In the genomic region with DNA sequence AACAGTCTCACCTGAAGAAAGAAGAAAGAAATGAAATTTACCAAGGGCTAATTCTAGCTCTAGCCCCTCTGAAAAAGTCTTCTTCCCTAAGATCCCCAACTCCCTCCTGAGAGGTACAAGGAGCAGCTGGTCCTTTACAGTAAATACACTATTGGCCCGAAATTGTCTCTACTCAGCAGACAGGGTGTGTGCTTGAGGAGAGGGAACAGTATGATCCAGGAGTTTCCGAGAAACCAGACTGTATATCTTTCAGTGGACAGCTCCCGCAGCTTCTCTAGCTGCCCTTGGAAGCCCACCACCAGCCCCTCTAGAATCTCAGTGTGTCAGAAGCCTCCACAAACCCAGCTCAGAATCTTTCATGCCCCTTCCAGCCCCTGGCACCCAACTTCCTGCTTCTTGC, we compare ENCODE assay signal across 18 cellular contexts. TPM values are rescaled to one million over a fixed set of nuclear protein-coding genes. Genes with fewer than 3 reads are reported as not detected.
DNase-seq lines count a peak whose midpoint lies in the region; ATAC-seq and TF ChIP-seq lines count a peak whose summit lies in the region.
"Had no signal": no experiment of that assay in that cellular context is flagged by ENCODE, and none has a peak within 500 bp of the region (broad histone marks: within the 10 kb centered on the region; RNA-seq: fewer than 3 reads in every experiment).

No MANE protein-coding gene starts in this region.

- H3K4me2 ChIP-seq in neuronal stem cell (ENCODE audit: insufficient read depth, low read length, poor library complexity, severe bottlenecking) = peak overlapping the region; percentile 38

- H3K27me3 Mint-ChIP-seq in endodermal cell (ENCODE audit: insufficient read depth) = no peaks in the 10 kb centered on the region
- no peaks in the 10 kb centered on the region for H3K27me3 Mint-ChIP-seq in mesothelial cell of epicardium (ENCODE audit: low read depth)
- H3K27me3 Mint-ChIP-seq: activated B cell treated with CpG ODN at 0.5 μM for 24 hours; stimulated activated memory B cell treated with anti-CD40 and anti-IgM and Interleukin-4, amounts not matched to agents 10 μg/mL and 1 μg/mL and 100 μg/mL, for 72 hours had no signal

- no peak overlapping the region for H3K9ac ChIP-seq in endodermal cell (ENCODE audit: extremely low read depth, low read length, poor library complexity, severe bottlenecking)
- H3K9ac ChIP-seq in neuronal stem cell (ENCODE audit: low read depth, low read length, poor library complexity) = no peak overlapping the region

- H3K4me3 ChIP-seq in endodermal cell (ENCODE audit: low read length) (no peak overlapping the region), neuronal stem cell (ENCODE audit: low read length in 2 of 2) (no peak overlapping the region)

- H4K91ac ChIP-seq in neuronal stem cell (ENCODE audit: low read depth, low read length, poor library complexity) = no peak overlapping the region

- no peaks in the 10 kb centered on the region for H3K9me3 Mint-ChIP-seq in endodermal cell
- no peaks in the 10 kb centered on the region for H3K9me3 Mint-ChIP-seq in mesothelial cell of epicardium
- H3K9me3 Mint-ChIP-seq: activated B cell treated with CpG ODN at 0.5 μM for 24 hours; activated naive CD4-positive, alpha-beta T cell treated with anti-CD3 and anti-CD28 coated beads, Interleukin-2, amount 50 U/mL, for 72 hours; stimulated activated memory B cell treated with anti-CD40 and anti-IgM and Interleukin-4, amounts not matched to agents 10 μg/mL and 1 μg/mL and 100 μg/mL, for 72 hours had no signal

- no peak overlapping the region for H3K23ac ChIP-seq in neuronal stem cell (ENCODE audit: low read depth, low read length, poor library complexity)

- ATAC-seq in HG02588 (IDR thresholded peaks at IDR 0.05; ENCODE audit: unreplicated experiment) = no peak
- ATAC-seq: activated naive CD4-positive, alpha-beta T cell treated with anti-CD3 and anti-CD28 coated beads, Interleukin-2, amount 50 U/mL, for 72 hours; sciatic nerve; stimulated activated memory B cell treated with anti-CD40 and anti-IgM and Interleukin-4, amounts not matched to agents 10 μg/mL and 1 μg/mL and 100 μg/mL, for 72 hours had no signal

- H3K18ac ChIP-seq in neuronal stem cell (ENCODE audit: low read length) = peak overlapping the region; percentile 89

- H3K36me3 Mint-ChIP-seq in endodermal cell (ENCODE audit: low read depth) (peaks cover 1% of the 10 kb centered on the region), mesothelial cell of epicardium (no peaks in the 10 kb centered on the region)
- H3K36me3 Mint-ChIP-seq: activated naive CD4-positive, alpha-beta T cell treated with anti-CD3 and anti-CD28 coated beads, Interleukin-2, amount 50 U/mL, for 72 hours had no signal

- peak overlapping the region; percentile 91 for H3K27ac ChIP-seq in 22Rv1
- peak overlapping the region; percentile 85 for H3K27ac ChIP-seq in KOPT-K1 (ENCODE audit: low read depth, low read length, poor library complexity, severe bottlenecking)
- H3K27ac ChIP-seq in endodermal cell (ENCODE audit: low read depth, low read length) = peak overlapping the region; percentile 86
- peak overlapping the region; percentile 93 for H3K27ac ChIP-seq in neuronal stem cell (replicated peaks; ENCODE audit: low read length)

- peaks cover 5% of the 10 kb centered on the region; the same call in 1 of the 2 replicates for H3K36me3 ChIP-seq in KOPT-K1 (ENCODE audit: insufficient read depth, low read length)
- peaks cover 5% of the 10 kb centered on the region for H3K36me3 ChIP-seq in endodermal cell (ENCODE audit: control insufficient read depth, insufficient read depth, low read length)
- peaks cover 0 to 4% of the 10 kb centered on the region in 2 donors for H3K36me3 ChIP-seq in neuronal stem cell (replicated peaks in 1 of 2; ENCODE audit: control insufficient read depth in 2 of 2, insufficient read depth in 2 of 2, low read length in 2 of 2)

- H3K79me1 ChIP-seq in neuronal stem cell (ENCODE audit: low read depth, low read length) = no peaks in the 10 kb centered on the region

- no peak overlapping the region for H2AFZ ChIP-seq in neuronal stem cell (ENCODE audit: low read length)

- no peak for DNase-seq in endodermal cell
- no peak for DNase-seq in neuronal stem cell (ENCODE audit: low spot score)
- no peak for DNase-seq in hepatic stellate cell (ENCODE audit: low spot score)
- DNase-seq in T1000 (lab: John Stamatoyannopoulos, UW) = no peak
- no peak for DNase-seq in mesothelial cell of epicardium (ENCODE audit: low spot score in 2 of 2, unreplicated experiment in 2 of 2)
- DNase-seq: activated B cell treated with CpG ODN at 0.5 μM for 24 hours, DMS 273 treated with DMSO at 0.1 percent for 48 hours, KBM-7, NCI-H146 had no signal

- 87 to 94% methylated on average over 3 of the region's 3 CpGs for WGBS in endodermal cell (ENCODE audit: insufficient coverage in 1 of 2, insufficient read length in 1 of 2), 2 experiments
- no CpG with 5 or more reads among the region's 3 CpGs for WGBS in neuronal stem cell (ENCODE audit: extremely low coverage in 2 of 2, insufficient read length in 2 of 2, insufficient replicate concordance in 1 of 2), 2 donors

- H3K4ac ChIP-seq in neuronal stem cell (ENCODE audit: low read length) = no peak overlapping the region

- H3K9me3 ChIP-seq in KOPT-K1 (ENCODE audit: insufficient read depth, low read length, poor library complexity, severe bottlenecking) (no peaks in the 10 kb centered on the region), endodermal cell (ENCODE audit: control insufficient read depth, low read length) (no peaks in the 10 kb centered on the region), neuronal stem cell (replicated peaks in 1 of 2; ENCODE audit: control insufficient read depth in 2 of 2, insufficient read depth in 1 of 2, low read depth in 1 of 2, low read length in 2 of 2) (no peaks in the 10 kb centered on the region)

- no peak overlapping the region for H4K8ac ChIP-seq in neuronal stem cell (ENCODE audit: low read depth, low read length)

- peaks cover 39% of the 10 kb centered on the region for H3K4me1 ChIP-seq in endodermal cell (ENCODE audit: control insufficient read depth, insufficient read depth, low read length)
- H3K4me1 ChIP-seq in neuronal stem cell (ENCODE audit: control insufficient read depth in 2 of 2, insufficient read depth in 1 of 2, low read depth in 1 of 2, low read length in 2 of 2) = peaks cover 63 to 81% of the 10 kb centered on the region in 2 donors

- no peak overlapping the region for H3K14ac ChIP-seq in neuronal stem cell (ENCODE audit: low read length)

- H2BK15ac ChIP-seq in neuronal stem cell (ENCODE audit: low read length) = peak overlapping the region; percentile 59

- no peak for TF ChIP-seq CTCF in 22Rv1 (IDR thresholded peaks at IDR 0.05)
- no peak for TF ChIP-seq CTCF in endodermal cell (conservative IDR thresholded peaks at IDR 0.05)
- TF ChIP-seq CTCF in mesothelial cell of epicardium (IDR thresholded peaks at IDR 0.05; ENCODE audit: unreplicated experiment) = no peak

- no peak overlapping the region for H3K4me3 Mint-ChIP-seq in endodermal cell
- H3K4me3 Mint-ChIP-seq in mesothelial cell of epicardium = no peak overlapping the region
- H3K4me3 Mint-ChIP-seq: activated B cell treated with CpG ODN at 0.5 μM for 24 hours; stimulated activated memory B cell treated with anti-CD40 and anti-IgM and Interleukin-4, amounts not matched to agents 10 μg/mL and 1 μg/mL and 100 μg/mL, for 72 hours had no signal

- peak overlapping the region; percentile 31 for H2BK5ac ChIP-seq in neuronal stem cell (ENCODE audit: low read length)

- H3K27ac Mint-ChIP-seq in endodermal cell (peak overlapping the region; percentile 88), mesothelial cell of epicardium (no peak overlapping the region)

- peak overlapping the region; percentile 57 for H2BK120ac ChIP-seq in neuronal stem cell (ENCODE audit: low read depth, low read length)

- H3K27me3 ChIP-seq in endodermal cell (ENCODE audit: control insufficient read depth, insufficient read depth, low read length, poor library complexity, severe bottlenecking) = no peaks in the 10 kb centered on the region
- H3K27me3 ChIP-seq in neuronal stem cell (ENCODE audit: control insufficient read depth in 3 of 3, insufficient read depth in 3 of 3, low read depth in 1 of 3, low read length in 3 of 3) = no peaks in the 10 kb centered on the region

- H2AK5ac ChIP-seq in neuronal stem cell (ENCODE audit: low read depth, low read length) = peak overlapping the region; percentile 77

- H2BK12ac ChIP-seq in neuronal stem cell (ENCODE audit: low read length) = no peak overlapping the region

- H3K4me1 Mint-ChIP-seq in endodermal cell = peaks cover 38% of the 10 kb centered on the region
- peaks cover 33% of the 10 kb centered on the region for H3K4me1 Mint-ChIP-seq in mesothelial cell of epicardium

RNA-seq across cellular contexts. Expression of gene GPR84, which starts 8.1 kb away (rescaled TPM):
- total RNA-seq in endodermal cell (not detected), mesothelial cell of epicardium (0.18 to 0.32 TPM (median 0.24 TPM) in 3 replicates)
- polyA plus RNA-seq in endodermal cell (2013, experiment 1 of 2) = 0.11 TPM
- polyA plus RNA-seq in endodermal cell (2013, experiment 2 of 2) = not detected
- polyA plus RNA-seq in neuronal stem cell (2013, experiment 1 of 2) = 0.03 TPM
- 0.04 TPM for polyA plus RNA-seq in neuronal stem cell (2013, experiment 2 of 2)
- total RNA-seq: activated B cell treated with CpG ODN at 0.5 μM for 24 hours, kidney epithelial cell, myocyte had no signal
- polyA plus RNA-seq: AG04450 had no signal

RNA-seq across cellular contexts. Expression of gene ZNF385A, which starts 28.3 kb away (rescaled TPM):
- total RNA-seq in endodermal cell (10 to 100 TPM; 10.5 to 16.3 TPM), mesothelial cell of epicardium (30.5 to 35.4 TPM (median 34.2 TPM) in 3 replicates)
- polyA plus RNA-seq in endodermal cell (2013, experiment 1 of 2) = 39.3 TPM
- polyA plus RNA-seq in endodermal cell (2013, experiment 2 of 2) = 35.5 TPM
- polyA plus RNA-seq in neuronal stem cell (2013, experiment 1 of 2) = 60.0 TPM
- 56.5 TPM for polyA plus RNA-seq in neuronal stem cell (2013, experiment 2 of 2)

RNA-seq across cellular contexts. Expression of gene COPZ1, which starts 31.3 kb away (rescaled TPM):
- total RNA-seq in endodermal cell (100 to 1,000 TPM; 153 to 183 TPM), mesothelial cell of epicardium (137 to 145 TPM (median 143 TPM) in 3 replicates)
- polyA plus RNA-seq in endodermal cell (2013, experiment 1 of 2) = 138 TPM
- polyA plus RNA-seq in endodermal cell (2013, experiment 2 of 2) = 134 TPM
- polyA plus RNA-seq in neuronal stem cell (2013, experiment 1 of 2) = 188 TPM
- polyA plus RNA-seq in neuronal stem cell (2013, experiment 2 of 2) = 183 TPM

RNA-seq across cellular contexts. Expression of gene NFE2, which starts 55.4 kb away (rescaled TPM):
- total RNA-seq in endodermal cell (1 to 10 TPM; 2.7 TPM), mesothelial cell of epicardium (0.45 to 0.75 TPM (median 0.47 TPM) in 3 replicates)
- polyA plus RNA-seq in endodermal cell (2013, experiment 1 of 2) = 1.8 TPM
- polyA plus RNA-seq in endodermal cell (2013, experiment 2 of 2) = 1.6 TPM
- 2.4 TPM for polyA plus RNA-seq in neuronal stem cell (2013, experiment 1 of 2)
- 2.5 TPM for polyA plus RNA-seq in neuronal stem cell (2013, experiment 2 of 2)
- total RNA-seq: activated B cell treated with CpG ODN at 0.5 μM for 24 hours had no signal
